In genomic region chr9:81915801-81916505, GRCh38 we compare ENCODE assay signal across 25 cellular contexts. TPM values are rescaled to one million over a fixed set of nuclear protein-coding genes. Genes with fewer than 3 reads are reported as not detected.
DNase-seq lines count a peak whose midpoint lies in the region; ATAC-seq lines count a peak whose summit lies in the region.
"Had no signal": no experiment of that assay in that cellular context is flagged by ENCODE, and none has a peak within 500 bp of the region (broad histone marks: within the 10 kb centered on the region; RNA-seq: fewer than 3 reads in every experiment).

No MANE protein-coding gene starts in this region.

- peaks cover 4 to 21% (median 9%) of the 10 kb centered on the region in 5 donors for H3K27me3 Mint-ChIP-seq in naive thymus-derived CD8-positive, alpha-beta T cell
- H3K27me3 Mint-ChIP-seq: CD4-positive, CD25-positive, alpha-beta regulatory T cell had no signal

- peaks cover 0 to 21% (median 0%) of the 10 kb centered on the region in 9 donors for H3K9me3 Mint-ChIP-seq in naive thymus-derived CD8-positive, alpha-beta T cell

- H3K27ac Mint-ChIP-seq in naive thymus-derived CD8-positive, alpha-beta T cell = no peak overlapping the region
- H3K27ac Mint-ChIP-seq: CD4-positive, CD25-positive, alpha-beta regulatory T cell had no signal

- DNase-seq in A172 (ENCODE audit: low spot score) (peak; percentile 89), HT1080 (ENCODE audit: low read depth) (peak; percentile 28), RPMI7951 (ENCODE audit: low read depth) (peak; percentile 34), kidney tubule cell (ENCODE audit: low spot score) (peak; percentile 44), NCI-H774 (lab: John Stamatoyannopoulos, UW) (no peak), amygdala (lab: John Stamatoyannopoulos, UW) (no peak)
- DNase-seq in naive thymus-derived CD8-positive, alpha-beta T cell = no peak
- DNase-seq: ACHN; CD4-positive, CD25-positive, alpha-beta regulatory T cell; DMS153; Karpas-422; MV-4-11; NCI-H1105 treated with DMSO at 0.1 percent for 48 hours; NCI-H146; NCI-H1930; NCI-H2107; NCI-H446; NCI-H524 treated with DMSO at 0.1 percent for 48 hours; NCI-H82; SK-N-SH had no signal

- no peaks in the 10 kb centered on the region for H3K36me3 Mint-ChIP-seq in naive thymus-derived CD8-positive, alpha-beta T cell
- H3K36me3 Mint-ChIP-seq: CD4-positive, CD25-positive, alpha-beta regulatory T cell had no signal

- peaks cover 0 to 2% (median 0%) of the 10 kb centered on the region in 4 donors for H3K4me1 Mint-ChIP-seq in naive thymus-derived CD8-positive, alpha-beta T cell
- H3K4me1 Mint-ChIP-seq: CD4-positive, CD25-positive, alpha-beta regulatory T cell had no signal

- no peak for ATAC-seq in naive thymus-derived CD8-positive, alpha-beta T cell
- no peak for ATAC-seq in GM21526 (IDR thresholded peaks at IDR 0.05; ENCODE audit: low FRiP score, unreplicated experiment)
- ATAC-seq: HepG2 had no signal

- POLR2A ChIA-PET in naive thymus-derived CD8-positive, alpha-beta T cell (lab: Charles Lee) = no interaction called here

- H3K4me3 Mint-ChIP-seq in naive thymus-derived CD8-positive, alpha-beta T cell = no peak overlapping the region
- H3K4me3 Mint-ChIP-seq: CD4-positive, CD25-positive, alpha-beta regulatory T cell had no signal

RNA-seq across cellular contexts. Expression of gene SPATA31D4, which starts 12.3 kb away (rescaled TPM):
- not detected in 2 replicates for total RNA-seq in A172 (2014; rRNA removed; shearing (Covaris generic))
- not detected in 2 replicates for total RNA-seq in HT1080 (2014; rRNA removed; shearing (Covaris generic))
- not detected in 2 replicates for polyA plus RNA-seq in HT1080 (2015; cell fraction: cytosol; rRNA removed)
- polyA plus RNA-seq in HT1080 (2015; cell fraction: nucleus; rRNA removed) = not detected in 2 replicates
- not detected in 2 replicates for total RNA-seq in RPMI7951 (2014; rRNA removed; shearing (Covaris generic))
- not detected for total RNA-seq in naive thymus-derived CD8-positive, alpha-beta T cell
- not detected for polyA plus RNA-seq in naive thymus-derived CD8-positive, alpha-beta T cell
- total RNA-seq: CD4-positive, CD25-positive, alpha-beta regulatory T cell; H4; HepG2; HT-29; MCF 10A had no signal
- polyA plus RNA-seq: CD4-positive, CD25-positive, alpha-beta regulatory T cell; HepG2; SK-N-SH had no signal

RNA-seq across cellular contexts. Expression of gene SPATA31D3, which starts 27.3 kb away (rescaled TPM):
- not detected in 2 replicates for total RNA-seq in A172 (2014; rRNA removed; shearing (Covaris generic))
- total RNA-seq in HT1080 (2014; rRNA removed; shearing (Covaris generic)) = 0.07 TPM in 1 of 2 replicates, not detected in the other
- not detected in 2 replicates for polyA plus RNA-seq in HT1080 (2015; cell fraction: cytosol; rRNA removed)
- polyA plus RNA-seq in HT1080 (2015; cell fraction: nucleus; rRNA removed) = not detected in 2 replicates
- total RNA-seq in RPMI7951 (2014; rRNA removed; shearing (Covaris generic)) = not detected in 2 replicates
- not detected for total RNA-seq in naive thymus-derived CD8-positive, alpha-beta T cell
- not detected for polyA plus RNA-seq in naive thymus-derived CD8-positive, alpha-beta T cell
- total RNA-seq: CD4-positive, CD25-positive, alpha-beta regulatory T cell; H4; HepG2; HT-29; MCF 10A had no signal
- polyA plus RNA-seq: CD4-positive, CD25-positive, alpha-beta regulatory T cell; HepG2; SK-N-SH had no signal

Comparison
In these comparisons a context has a peak if more than half of its experiments do, and no peak if none do; other contexts are left out.
1. DNase-seq: peak in A172 (single experiment), HT1080 (single experiment), RPMI7951 (single experiment) and kidney tubule cell (single experiment); none in naive thymus-derived CD8-positive, alpha-beta T cell (0 of 10), NCI-H774 (single experiment) and amygdala (0 of 56).